In the genomic region with DNA sequence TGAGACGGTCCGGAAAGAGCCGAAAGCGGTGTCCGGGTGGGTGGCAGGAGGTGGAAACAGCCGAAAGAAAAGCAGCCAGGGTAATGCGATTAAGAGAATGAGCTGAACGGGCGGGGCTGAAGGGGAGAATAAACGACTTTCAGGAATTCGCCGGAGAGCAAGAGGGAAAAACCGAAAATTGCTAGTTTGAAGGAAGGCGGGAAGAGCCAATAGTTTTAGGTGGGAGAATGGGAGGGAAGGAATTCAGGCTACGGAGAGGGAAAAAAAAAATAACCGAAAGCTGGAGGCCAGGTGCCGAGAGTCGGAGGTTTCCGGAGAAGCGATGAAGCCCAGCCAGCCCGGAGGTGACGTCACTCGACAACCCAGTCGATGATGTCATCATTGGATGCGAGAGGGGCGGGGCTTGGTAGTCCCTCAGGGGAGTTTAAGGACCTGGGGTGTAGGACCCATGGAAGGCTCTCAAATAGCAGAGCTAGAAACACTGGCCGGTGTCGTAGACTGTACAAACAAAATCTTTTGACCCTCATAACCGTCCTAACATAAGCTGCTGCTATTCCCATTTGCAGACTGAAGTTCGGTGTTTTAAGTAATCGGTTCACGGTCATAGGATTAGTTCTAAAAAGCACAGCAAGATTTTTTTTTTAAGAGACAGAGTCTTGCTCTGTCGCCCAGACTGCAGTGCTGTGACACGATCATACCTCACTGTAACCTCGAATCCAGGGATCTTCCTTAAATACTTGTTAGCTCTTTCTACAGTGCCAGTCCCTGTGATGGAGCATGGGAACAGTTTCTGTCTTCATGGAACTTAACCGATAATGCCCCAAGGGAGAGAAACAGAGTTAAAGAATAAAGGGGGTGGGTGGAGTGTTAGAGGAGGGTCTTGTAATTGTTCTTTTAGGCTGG, we compare ENCODE assay signal across 8 cellular contexts. TPM values are rescaled to one million over a fixed set of nuclear protein-coding genes. Genes with fewer than 3 reads are reported as not detected.
DNase-seq lines count a peak whose midpoint lies in the region; ATAC-seq and TF ChIP-seq lines count a peak whose summit lies in the region.

Gene ZC3H4 (minus strand): TSS at position 331 of the 903 bp plus-strand sequence. CDS start 1,192 bp downstream, outside the sequence.

- TF ChIP-seq POLR2A in GM18505 (IDR thresholded peaks at IDR 0.05; ENCODE audit: borderline replicate concordance, extremely low read depth, insufficient read depth, insufficient read length) = peak; percentile 74

- TF ChIP-seq CTCF in HL-60 (IDR thresholded peaks at IDR 0.05; ENCODE audit: insufficient read depth, low read length) = no peak

- ATAC-seq in GM18505 (IDR thresholded peaks at IDR 0.05; ENCODE audit: unreplicated experiment) (peak; percentile 28), left lobe of liver (peak; percentile 52), HG03521 (IDR thresholded peaks at IDR 0.05; ENCODE audit: unreplicated experiment) (no peak)

- peak within 1 kb of the TSS; percentile 99 for H3K27ac ChIP-seq in HL-60 (replicated peaks)

- peak within 1 kb of the TSS; percentile 66 for H3K4me3 ChIP-seq in HL-60 (replicated peaks; ENCODE audit: insufficient read depth, low read length)

- no peaks in the 10 kb centered on the region for H3K27me3 ChIP-seq in HL-60 (ENCODE audit: insufficient read depth, poor library complexity, severe bottlenecking)

- DNase-seq in HL-60 (ENCODE audit: low read depth in 1 of 2, low spot score in 1 of 2) (peak; percentile 84 to 94), NCI-H82 treated with DMSO at 0.1 percent for 48 hours (lab: John Stamatoyannopoulos, UW; ENCODE audit: unreplicated experiment) (peak; percentile 96), dermis blood vessel endothelial cell (peak; percentile 95), left lobe of liver (ENCODE audit: low spot score) (peak; percentile 90)
- peak; percentile 97 to 98 for DNase-seq in activated CD4-positive, alpha-beta T cell treated with anti-CD3 and anti-CD28 coated beads, Interleukin-2, amount 50 U/mL, for 48 hours
- DNase-seq in stimulated activated CD4-positive, alpha-beta T cell treated with anti-CD3 and anti-CD28 coated beads, Interleukin-2, amount 100 ng/mL, for 4 hours (ENCODE audit: low read depth) = peak; percentile 95

RNA-seq across cellular contexts. Expression of gene ZC3H4, which starts in this region (rescaled TPM):
- 11.9 and 21.9 TPM in 2 replicates for total RNA-seq in dermis blood vessel endothelial cell
- total RNA-seq in left lobe of liver = 18.5 TPM
